8 cellular contexts compared by ENCODE assay signal in genomic region chr11:64271339-64272132, GRCh38. TPM values are rescaled to one million over a fixed set of nuclear protein-coding genes. Genes with fewer than 3 reads are reported as not detected.
DNase-seq lines count a peak whose midpoint lies in the region; ATAC-seq and TF ChIP-seq lines count a peak whose summit lies in the region.

No MANE protein-coding gene starts in this region.

- peak; percentile 85 for DNase-seq in GM06990 (ENCODE audit: extremely low read depth, insufficient read length)
- peak; percentile 80 for DNase-seq in NAMALWA (ENCODE audit: low spot score)
- DNase-seq in activated naive CD4-positive, alpha-beta T cell treated with anti-CD3 and anti-CD28 coated beads, Interleukin-2, amount 50 U/mL, for 72 hours (ENCODE audit: low spot score in 2 of 2), result peak; percentile 72 to 76
- DNase-seq in glomerular visceral epithelial cell (ENCODE audit: extremely low spot score), result peak; percentile 90
- DNase-seq in occipital lobe (lab: John Stamatoyannopoulos, UW), result peak; percentile 90
- DNase-seq in superior temporal gyrus (ENCODE audit: extremely low spot score), result peak; percentile 95

- no peaks in the 10 kb centered on the region for H3K9me3 Mint-ChIP-seq in activated naive CD4-positive, alpha-beta T cell treated with anti-CD3 and anti-CD28 coated beads, Interleukin-2, amount 50 U/mL, for 72 hours

- peak overlapping the region; percentile 65 for H3K4me3 ChIP-seq in GM06990 (replicated peaks; ENCODE audit: low read depth, low read length)

- H3K36me3 Mint-ChIP-seq in activated naive CD4-positive, alpha-beta T cell treated with anti-CD3 and anti-CD28 coated beads, Interleukin-2, amount 50 U/mL, for 72 hours, result peaks cover 10 to 14% of the 10 kb centered on the region in 2 donors

- TF ChIP-seq CTCF in GM06990 (IDR thresholded peaks at IDR 0.05; ENCODE audit: insufficient read depth, low read length, poor library complexity, severe bottlenecking), result peak; percentile 30

- H3K36me3 ChIP-seq in GM06990 (ENCODE audit: control insufficient read depth, insufficient read depth, low read length), result peaks cover 1% of the 10 kb centered on the region

- H3K27ac Mint-ChIP-seq in activated naive CD4-positive, alpha-beta T cell treated with anti-CD3 and anti-CD28 coated beads, Interleukin-2, amount 50 U/mL, for 72 hours, result peak overlapping the region; percentile 84 to 96

- H3K27me3 ChIP-seq in GM06990 (replicated peaks; ENCODE audit: control insufficient read depth, insufficient read depth, low read length), result no peaks in the 10 kb centered on the region

- ATAC-seq in SK-N-SH treated with all-trans-retinoic acid at 6 μM for 48 hours (peak; percentile 2), HG03108 (IDR thresholded peaks at IDR 0.05; ENCODE audit: unreplicated experiment) (no peak)
- peak; percentile 45 to 54 for ATAC-seq in activated naive CD4-positive, alpha-beta T cell treated with anti-CD3 and anti-CD28 coated beads, Interleukin-2, amount 50 U/mL, for 72 hours

TF ChIP-seq in SK-N-SH treated with all-trans-retinoic acid at 6 μM for 48 hours, 23 proteins besides CTCF, POLR2A, EP300 and RAD21:
- TF ChIP-seq GLIS3 (CRISPR knock-in tag; IDR thresholded peaks at IDR 0.05) (0 out of 2 replicates have a peak, but pooled peaks have one; percentile 33), ZFP3 (CRISPR knock-in tag; IDR thresholded peaks at IDR 0.05) (peak; percentile 55; the same call in 1 of the 2 replicates), PATZ1 (CRISPR knock-in tag; IDR thresholded peaks at IDR 0.05; ENCODE audit: borderline replicate concordance) (no peak)

RNA-seq across cellular contexts. Expression of gene BAD, which starts 12.9 kb away (rescaled TPM):
- total RNA-seq in activated naive CD4-positive, alpha-beta T cell treated with anti-CD3 and anti-CD28 coated beads, Interleukin-2, amount 50 U/mL, for 72 hours, result 10 to 100 TPM in 1 of 2 donors, 1 to 10 TPM in 1; 7.1 to 31.6 TPM
- 28.2 TPM for total RNA-seq in occipital lobe

RNA-seq across cellular contexts. Expression of gene GPR137, which starts 14.1 kb away (rescaled TPM):
- total RNA-seq in activated naive CD4-positive, alpha-beta T cell treated with anti-CD3 and anti-CD28 coated beads, Interleukin-2, amount 50 U/mL, for 72 hours, result 10 to 100 TPM; 34.2 to 37.6 TPM
- 9.7 TPM for total RNA-seq in occipital lobe

RNA-seq across cellular contexts. Expression of gene KCNK4, which starts 19.6 kb away (rescaled TPM):
- under 1 TPM; 0.23 to 0.46 TPM for total RNA-seq in activated naive CD4-positive, alpha-beta T cell treated with anti-CD3 and anti-CD28 coated beads, Interleukin-2, amount 50 U/mL, for 72 hours
- 3.0 TPM for total RNA-seq in occipital lobe

RNA-seq across cellular contexts. Expression of gene PLCB3, which starts 20.2 kb away (rescaled TPM):
- total RNA-seq in activated naive CD4-positive, alpha-beta T cell treated with anti-CD3 and anti-CD28 coated beads, Interleukin-2, amount 50 U/mL, for 72 hours, result 10 to 100 TPM; 10.4 to 13.7 TPM
- total RNA-seq in occipital lobe, result 9.2 TPM

RNA-seq across cellular contexts. Expression of gene PPP1R14B, which starts 24.8 kb away (rescaled TPM):
- total RNA-seq in activated naive CD4-positive, alpha-beta T cell treated with anti-CD3 and anti-CD28 coated beads, Interleukin-2, amount 50 U/mL, for 72 hours, result 100 to 1,000 TPM; 177 to 262 TPM
- 74.2 TPM for total RNA-seq in occipital lobe
